ENCODE assay signal across 19 cellular contexts in genomic region chr16:12065866-12066545, GRCh38.
DNase-seq lines count a peak whose midpoint lies in the region; ATAC-seq and TF ChIP-seq lines count a peak whose summit lies in the region.
"Had no signal": no experiment of that assay in that cellular context is flagged by ENCODE, and none has a peak within 500 bp of the region (broad histone marks: within the 10 kb centered on the region; RNA-seq: fewer than 3 reads in every experiment).

No MANE protein-coding gene starts in this region.

- H3K27ac Mint-ChIP-seq in activated CD4-positive, alpha-beta T cell treated with anti-CD3 and anti-CD28 coated beads for 36 hours = peak overlapping the region; percentile 22
- peak overlapping the region; percentile 36 for H3K27ac Mint-ChIP-seq in memory B cell
- H3K27ac Mint-ChIP-seq in stimulated activated effector memory CD8-positive, alpha-beta T cell treated with anti-CD3 and anti-CD28 coated beads, Interleukin-12 subunit alpha, Interleukin-12 subunit beta, amount 100 ng/mL, for 72 hours = peak overlapping the region; percentile 80

- H3K27me3 Mint-ChIP-seq in activated CD4-positive, alpha-beta T cell treated with anti-CD3 and anti-CD28 coated beads for 36 hours = no peaks in the 10 kb centered on the region
- H3K27me3 Mint-ChIP-seq in memory B cell = no peaks in the 10 kb centered on the region

- H3K4me3 Mint-ChIP-seq in activated CD4-positive, alpha-beta T cell treated with anti-CD3 and anti-CD28 coated beads for 36 hours = no peak overlapping the region
- no peak overlapping the region for H3K4me3 Mint-ChIP-seq in memory B cell
- H3K4me3 Mint-ChIP-seq in stimulated activated effector memory CD8-positive, alpha-beta T cell treated with anti-CD3 and anti-CD28 coated beads, Interleukin-12 subunit alpha, Interleukin-12 subunit beta, amount 100 ng/mL, for 72 hours = no peak overlapping the region

- no peak for ATAC-seq in activated CD4-positive, alpha-beta T cell treated with anti-CD3 and anti-CD28 coated beads for 36 hours
- ATAC-seq in memory B cell (ENCODE audit: low read depth) (no peak), HG03025 (IDR thresholded peaks at IDR 0.05; ENCODE audit: low FRiP score, unreplicated experiment) (no peak)
- ATAC-seq in stimulated activated effector memory CD8-positive, alpha-beta T cell treated with anti-CD3 and anti-CD28 coated beads, Interleukin-12 subunit alpha, Interleukin-12 subunit beta, amount 100 ng/mL, for 72 hours = no peak

- H3K4me1 Mint-ChIP-seq in activated CD4-positive, alpha-beta T cell treated with anti-CD3 and anti-CD28 coated beads for 36 hours = peaks cover 1% of the 10 kb centered on the region
- H3K4me1 Mint-ChIP-seq in memory B cell = peaks cover 12% of the 10 kb centered on the region
- H3K4me1 Mint-ChIP-seq in stimulated activated effector memory CD8-positive, alpha-beta T cell treated with anti-CD3 and anti-CD28 coated beads, Interleukin-12 subunit alpha, Interleukin-12 subunit beta, amount 100 ng/mL, for 72 hours = no peaks in the 10 kb centered on the region

- POLR2A ChIA-PET in activated CD4-positive, alpha-beta T cell treated with anti-CD3 and anti-CD28 coated beads for 36 hours (lab: Charles Lee) = no interaction called here
- POLR2A ChIA-PET in RWPE1 (lab: Yijun Ruan, JAX; ENCODE audit: low non-redundant PET) = no interaction called here

- TF ChIP-seq CTCF in RWPE1 (conservative IDR thresholded peaks at IDR 0.05; ENCODE audit: low read depth) = no peak

- no peaks in the 10 kb centered on the region for H3K9me3 Mint-ChIP-seq in activated CD4-positive, alpha-beta T cell treated with anti-CD3 and anti-CD28 coated beads for 36 hours (ENCODE audit: low read depth)
- H3K9me3 Mint-ChIP-seq in memory B cell = no peaks in the 10 kb centered on the region
- H3K9me3 Mint-ChIP-seq in stimulated activated effector memory CD8-positive, alpha-beta T cell treated with anti-CD3 and anti-CD28 coated beads, Interleukin-12 subunit alpha, Interleukin-12 subunit beta, amount 100 ng/mL, for 72 hours = no peaks in the 10 kb centered on the region

- H3K27ac ChIP-seq in RWPE1 = peak overlapping the region; percentile 7; the same call in 1 of the 2 replicates
- H3K27ac ChIP-seq: 22Rv1 had no signal

- intact Hi-C loops in activated CD4-positive, alpha-beta T cell treated with anti-CD3 and anti-CD28 coated beads for 36 hours (cut with DNase I, micrococcal nuclease) = loop anchor here (5.0 to 10.0 kb wide), 4 partner anchors 89 to 311 kb away; partner anchors contain the start of genes GSPT1 (in 1 of the 2) and SNX29 (in 1 of the 2)

- CTCF ChIA-PET in activated CD4-positive, alpha-beta T cell treated with anti-CD3 and anti-CD28 coated beads for 36 hours (lab: Charles Lee) = interaction anchor here (0.6 to 1.3 kb wide), 3 partner anchors 30 to 191 kb away, joined by 3 to 4 read pairs (median 3); no protein-coding TSS in a partner anchor
- CTCF ChIA-PET in RWPE1 (lab: Yijun Ruan, JAX) = no interaction called here

- H3K36me3 Mint-ChIP-seq in activated CD4-positive, alpha-beta T cell treated with anti-CD3 and anti-CD28 coated beads for 36 hours (ENCODE audit: low read depth) = no peaks in the 10 kb centered on the region
- H3K36me3 Mint-ChIP-seq in memory B cell = peaks cover 9% of the 10 kb centered on the region
- peaks cover 5% of the 10 kb centered on the region for H3K36me3 Mint-ChIP-seq in stimulated activated effector memory CD8-positive, alpha-beta T cell treated with anti-CD3 and anti-CD28 coated beads, Interleukin-12 subunit alpha, Interleukin-12 subunit beta, amount 100 ng/mL, for 72 hours

- no peak for DNase-seq in activated CD4-positive, alpha-beta T cell treated with anti-CD3 and anti-CD28 coated beads for 36 hours
- no peak for DNase-seq in activated CD4-positive, alpha-beta T cell treated with anti-CD3 and anti-CD28 coated beads, Interleukin-2, amount 50 U/mL, for 1 hour
- DNase-seq in RWPE1 (ENCODE audit: low spot score) (no peak), memory B cell (ENCODE audit: low spot score in 2 of 2) (no peak), SHP77 (lab: John Stamatoyannopoulos, UW) (no peak), SK-N-DZ (ENCODE audit: low spot score) (no peak)
- no peak for DNase-seq in stimulated activated effector memory CD8-positive, alpha-beta T cell treated with anti-CD3 and anti-CD28 coated beads, Interleukin-12 subunit alpha, Interleukin-12 subunit beta, amount 100 ng/mL, for 72 hours (ENCODE audit: low spot score in 2 of 2)
- DNase-seq: Caco-2; HCEC 1CT; KG1; MV-4-11; NCI-H187; NCI-H2107; NCI-H510A; NCI-H748 treated with DMSO at 0.1 percent for 48 hours; NK-92 treated with Interleukin-12 subunit alpha and Interleukin-12 subunit beta, amount 100 ng/mL, for 24 hours; SHP77 treated with DMSO at 0.1 percent for 48 hours had no signal

Comparison
In these comparisons a context has a peak if more than half of its experiments do, and no peak if none do; other contexts are left out.
1. H3K27ac Mint-ChIP-seq: peak in every context shown above with its lines; median percentile 80 in stimulated activated effector memory CD8-positive, alpha-beta T cell treated with anti-CD3 and anti-CD28 coated beads, Interleukin-12 subunit alpha, Interleukin-12 subunit beta, amount 100 ng/mL, for 72 hours; 36 in memory B cell; 22 in activated CD4-positive, alpha-beta T cell treated with anti-CD3 and anti-CD28 coated beads for 36 hours.